ENCODE assay signal across 1 cellular context in genomic region chr1:161182214-161182613, GRCh38.
TF ChIP-seq lines count a peak whose summit lies in the region.

No MANE protein-coding gene starts in this region.

TF ChIP-seq in HepG2, 621 proteins besides CTCF, POLR2A, EP300 and RAD21:
- TF ChIP-seq MZF1 (CRISPR knock-in tag; IDR thresholded peaks at IDR 0.05; ENCODE audit: borderline replicate concordance) (no peak), ZNF563 (CRISPR knock-in tag; IDR thresholded peaks at IDR 0.05) (no peak), KLF6 (CRISPR knock-in tag; IDR thresholded peaks at IDR 0.05) (no peak), ARID4A (CRISPR knock-in tag; IDR thresholded peaks at IDR 0.05; ENCODE audit: borderline replicate concordance) (no peak), TRIM22 (IDR thresholded peaks at IDR 0.05) (no peak), CEBPB (IDR thresholded peaks at IDR 0.05; ENCODE audit: borderline replicate concordance, low read depth, low read length) (no peak), ZBTB39 (CRISPR knock-in tag; IDR thresholded peaks at IDR 0.05) (no peak), MTA3 (CRISPR knock-in tag; IDR thresholded peaks at IDR 0.05) (no peak), ZSCAN29 (CRISPR knock-in tag; conservative IDR thresholded peaks at IDR 0.05) (no peak), FOSL1 (CRISPR knock-in tag; IDR thresholded peaks at IDR 0.05; ENCODE audit: borderline replicate concordance) (no peak), ELF4 (CRISPR knock-in tag; IDR thresholded peaks at IDR 0.05; ENCODE audit: borderline replicate concordance) (no peak), ZNF121 (CRISPR knock-in tag; IDR thresholded peaks at IDR 0.05) (no peak), JDP2 (CRISPR knock-in tag; IDR thresholded peaks at IDR 0.05; ENCODE audit: borderline replicate concordance) (no peak), SMAD1 (CRISPR knock-in tag; IDR thresholded peaks at IDR 0.05; ENCODE audit: borderline replicate concordance, low read depth) (no peak), ZNF607 (CRISPR knock-in tag; IDR thresholded peaks at IDR 0.05; ENCODE audit: borderline replicate concordance) (no peak), SATB2 (CRISPR knock-in tag; IDR thresholded peaks at IDR 0.05) (no peak), TCF12 (IDR thresholded peaks at IDR 0.05) (no peak), TCF12 (CRISPR knock-in tag; IDR thresholded peaks at IDR 0.05) (no peak), BRCA1 (CRISPR knock-in tag; IDR thresholded peaks at IDR 0.05) (no peak)
- TF ChIP-seq, protein P1, sequence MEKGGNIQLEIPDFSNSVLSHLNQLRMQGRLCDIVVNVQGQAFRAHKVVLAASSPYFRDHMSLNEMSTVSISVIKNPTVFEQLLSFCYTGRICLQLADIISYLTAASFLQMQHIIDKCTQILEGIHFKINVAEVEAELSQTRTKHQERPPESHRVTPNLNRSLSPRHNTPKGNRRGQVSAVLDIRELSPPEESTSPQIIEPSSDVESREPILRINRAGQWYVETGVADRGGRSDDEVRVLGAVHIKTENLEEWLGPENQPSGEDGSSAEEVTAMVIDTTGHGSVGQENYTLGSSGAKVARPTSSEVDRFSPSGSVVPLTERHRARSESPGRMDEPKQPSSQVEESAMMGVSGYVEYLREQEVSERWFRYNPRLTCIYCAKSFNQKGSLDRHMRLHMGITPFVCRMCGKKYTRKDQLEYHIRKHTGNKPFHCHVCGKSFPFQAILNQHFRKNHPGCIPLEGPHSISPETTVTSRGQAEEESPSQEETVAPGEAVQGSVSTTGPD (CRISPR knock-in tag; IDR thresholded peaks at IDR 0.05): no peak
- TF ChIP-seq, protein P2, sequence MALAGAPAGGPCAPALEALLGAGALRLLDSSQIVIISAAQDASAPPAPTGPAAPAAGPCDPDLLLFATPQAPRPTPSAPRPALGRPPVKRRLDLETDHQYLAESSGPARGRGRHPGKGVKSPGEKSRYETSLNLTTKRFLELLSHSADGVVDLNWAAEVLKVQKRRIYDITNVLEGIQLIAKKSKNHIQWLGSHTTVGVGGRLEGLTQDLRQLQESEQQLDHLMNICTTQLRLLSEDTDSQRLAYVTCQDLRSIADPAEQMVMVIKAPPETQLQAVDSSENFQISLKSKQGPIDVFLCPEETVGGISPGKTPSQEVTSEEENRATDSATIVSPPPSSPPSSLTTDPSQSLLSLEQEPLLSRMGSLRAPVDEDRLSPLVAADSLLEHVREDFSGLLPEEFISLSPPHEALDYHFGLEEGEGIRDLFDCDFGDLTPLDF (CRISPR knock-in tag; IDR thresholded peaks at IDR 0.05): no peak
